In the genomic region with DNA sequence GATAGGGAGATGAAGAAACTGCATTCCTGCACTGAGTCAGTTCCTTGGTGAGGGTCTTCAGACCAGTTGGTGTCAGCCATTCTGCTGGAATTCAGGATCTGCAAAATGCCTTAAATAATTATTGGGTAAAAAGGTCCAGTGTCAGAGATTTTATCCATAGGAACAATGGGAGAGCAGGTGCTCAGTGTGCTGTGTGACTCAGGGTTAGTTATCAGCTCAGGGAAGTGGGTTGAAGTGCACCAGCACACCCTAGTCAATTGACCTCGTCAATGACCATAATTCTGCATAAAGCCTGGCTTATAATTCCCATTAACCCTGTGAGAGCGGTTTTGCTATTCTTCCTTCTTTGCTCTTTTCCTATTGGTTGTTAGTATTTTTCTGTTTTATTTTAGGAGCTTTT, we compare ENCODE assay signal across 20 cellular contexts.
"Had no signal": no experiment of that assay in that cellular context is flagged by ENCODE, and none has a peak within 500 bp of the region (broad histone marks: within the 10 kb centered on the region; RNA-seq: fewer than 3 reads in every experiment).

No MANE protein-coding gene starts in this region.

- ATAC-seq: K562, Panc1 had no signal

- H3K4me2 ChIP-seq: KMS-11, SK-N-SH had no signal

- H3K4me3 ChIP-seq: K562 had no signal

- H3K27ac ChIP-seq: KMS-11, RWPE1 had no signal

- H3K9me2 ChIP-seq: SK-N-SH had no signal

- H3K9me3 ChIP-seq: SK-N-SH had no signal

- DNase-seq: Kasumi-1, MM.1S, NCI-H1092 treated with DMSO at 0.1 percent for 48 hours, NCI-H1436, NCI-H187, NCI-H2029, NCI-H2081 treated with DMSO at 0.1 percent for 48 hours, NCI-H2171, NCI-H226, NCI-H446 treated with DMSO at 0.1 percent for 48 hours, NCI-H510A treated with DMSO at 0.1 percent for 48 hours, NCI-H526, NCI-H748 treated with DMSO at 0.1 percent for 48 hours, SHP77, SK-N-SH, SW 1271 had no signal

- H3K9ac ChIP-seq: KMS-11, SK-N-SH had no signal
